1 cellular context compared by ENCODE assay signal in genomic region chr17:47618416-47618815, GRCh38.
TF ChIP-seq lines count a peak whose summit lies in the region.

No MANE protein-coding gene starts in this region.

TF ChIP-seq in GM12878, 131 proteins besides CTCF, POLR2A, EP300 and RAD21:
- TF ChIP-seq JUNB (IDR thresholded peaks at IDR 0.05) (no peak), TCF7 (IDR thresholded peaks at IDR 0.05; ENCODE audit: borderline replicate concordance) (no peak), ASH2L (IDR thresholded peaks at IDR 0.05; ENCODE audit: borderline replicate concordance, low read depth) (no peak), NR2F1 (conservative IDR thresholded peaks at IDR 0.05) (no peak), PRDM15 (CRISPR knock-in tag; IDR thresholded peaks at IDR 0.05) (no peak), ZNF207 (IDR thresholded peaks at IDR 0.05; ENCODE audit: borderline replicate concordance) (no peak), DPF2 (IDR thresholded peaks at IDR 0.05) (no peak), KAT2A (conservative IDR thresholded peaks at IDR 0.05; ENCODE audit: control insufficient read depth, low read depth, low read length) (no peak), ETV6 (conservative IDR thresholded peaks at IDR 0.05 in 1 of 2, IDR thresholded peaks at IDR 0.05 in 1 of 2; ENCODE audit: borderline replicate concordance in 1 of 2, low read depth in 1 of 2) (no peak), YBX1 (IDR thresholded peaks at IDR 0.05) (no peak)
